23 cellular contexts compared by ENCODE assay signal in the genomic region with DNA sequence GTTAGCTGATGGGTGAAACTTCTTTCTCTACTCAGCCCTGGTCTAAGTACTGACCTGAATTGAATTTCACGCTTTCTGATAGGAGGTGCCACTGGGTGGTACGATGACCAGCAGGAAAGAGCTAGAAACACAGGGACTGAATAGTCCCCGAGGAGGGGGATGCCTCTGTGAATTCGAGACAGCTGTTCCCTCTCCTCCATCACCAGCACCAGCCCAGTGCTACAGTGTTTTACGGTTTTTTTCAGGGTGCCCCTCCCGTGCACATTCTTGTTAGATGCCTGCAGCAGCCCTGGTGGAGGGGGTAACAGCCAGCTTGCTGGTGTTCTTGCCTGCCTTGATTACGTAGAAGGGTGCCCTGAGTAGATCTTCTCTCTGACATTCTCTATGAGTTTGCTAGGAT. TPM values are rescaled to one million over a fixed set of nuclear protein-coding genes. Genes with fewer than 3 reads are reported as not detected.
"Had no signal": no experiment of that assay in that cellular context is flagged by ENCODE, and none has a peak within 500 bp of the region (broad histone marks: within the 10 kb centered on the region; RNA-seq: fewer than 3 reads in every experiment).

No MANE protein-coding gene starts in this region.

- H3K9me3 ChIP-seq: adrenal gland, ascending aorta, breast epithelium, esophagus muscularis mucosa, psoas muscle, suprapubic skin, tibial nerve, uterus had no signal

- H3K4me3 ChIP-seq: adrenal gland, ascending aorta, breast epithelium, coronary artery, esophagus muscularis mucosa, psoas muscle, skin epidermis, suprapubic skin, tibial nerve, uterus had no signal

- H3K36me3 ChIP-seq: adrenal gland, ascending aorta, breast epithelium, esophagus muscularis mucosa, suprapubic skin, tibial nerve, uterus had no signal

- DNase-seq: activated CD4-positive, alpha-beta T cell treated with anti-CD3 and anti-CD28 coated beads, Interleukin-2, amount 10 ng/mL, durations not matched to agents 7 days and 5 days; activated CD4-positive, CD25-positive, alpha-beta regulatory T cell treated with anti-CD3 and anti-CD28 coated beads, Interleukin-2, amount 50 U/mL, for 72 hours; activated CD8-positive, alpha-beta T cell treated with anti-CD3 and anti-CD28 coated beads for 36 hours; activated gamma-delta T cell treated with Interleukin-2 at 50 U/mL for 16 hours; activated T-cell treated with anti-CD3 and anti-CD28 coated beads, Interleukin-2, amount 50 U/mL, for 1 hour; cerebellar nuclear complex; hippocampal formation; left ventricle myocardium superior; mammary epithelial cell; psoas muscle; stimulated activated CD4-positive, alpha-beta T cell treated with anti-CD3 and anti-CD28 coated beads, Interleukin-2, amount 100 ng/mL, for 24 hours; stimulated activated naive CD8-positive, alpha-beta T cell treated with anti-CD3 and anti-CD28 coated beads, Interleukin-15, amount 100 ng/mL, for 72 hours; uterus had no signal

- H3K4me1 ChIP-seq: adrenal gland, tibial nerve had no signal

- H3K27ac ChIP-seq: adrenal gland, ascending aorta, breast epithelium, coronary artery, psoas muscle, skin epidermis, suprapubic skin, tibial nerve had no signal

- H3K27me3 ChIP-seq: adrenal gland, ascending aorta, breast epithelium, uterus had no signal

RNA-seq across cellular contexts. Expression of a gene that starts 7.1 kb away (rescaled TPM):
- total RNA-seq: myocyte; T-helper 2 cell treated with Interferon-gamma antibody and Interleukin-4, amounts not matched to agents 100 ng/mL and 5 ng/mL, for 36 hours had no signal
